In genomic region chr18:76980663-76981387, GRCh38 we compare ENCODE assay signal across 8 cellular contexts.
DNase-seq lines count a peak whose midpoint lies in the region; ATAC-seq, FAIRE-seq and TF ChIP-seq lines count a peak whose summit lies in the region.

No MANE protein-coding gene starts in this region.

- POLR2A ChIA-PET in GM12878 (lab: Charles Lee), result interaction anchor here (1.5 kb wide), 1 partner anchor 16 kb away, joined by 3 read pairs; no protein-coding TSS in a partner anchor

- peak; percentile 26 for ATAC-seq in GM21360 (IDR thresholded peaks at IDR 0.05; ENCODE audit: unreplicated experiment)
- ATAC-seq in HG03095 (IDR thresholded peaks at IDR 0.05; ENCODE audit: unreplicated experiment), result peak; percentile 30
- ATAC-seq in GM12878, result peak; percentile 59

- TF ChIP-seq RAD21 in GM12878 (IDR thresholded peaks at IDR 0.05; ENCODE audit: insufficient read depth, low read depth, low read length), result no peak

- intact Hi-C loops in GM12878 (cut with micrococcal nuclease; ENCODE audit: unreplicated experiment), result loop anchor here (2.0 kb wide), 1 partner anchor 16 kb away; no protein-coding TSS in a partner anchor
- intact Hi-C loops in stomach (cut with DNase I; ENCODE audit: low total_unique reads), result loop anchor here (10.0 kb wide), 2 partner anchors 56 to 186 kb away; no protein-coding TSS in a partner anchor

- DNase-seq in D721Med (ENCODE audit: insufficient read length, low spot score) (no peak), GM12878 (ENCODE audit: low read depth, low spot score) (peak; percentile 38), inferior parietal cortex (ENCODE audit: extremely low spot score) (no peak), hippocampal formation (lab: John Stamatoyannopoulos, UW) (no peak), stomach (no peak), dermis blood vessel endothelial cell (no peak)

- no peak for TF ChIP-seq POLR2A in GM12878 (IDR thresholded peaks at IDR 0.05; ENCODE audit: low read depth, low read length)
- TF ChIP-seq POLR2A in stomach (IDR thresholded peaks at IDR 0.05), result no peak

- RAD21 ChIA-PET in GM12878 (lab: Charles Lee; ENCODE audit: unreplicated experiment), result interaction anchor here (0.6 to 5.5 kb wide), 14 partner anchors 14 to 231 kb away, joined by 3 to 70 read pairs (median 4); no protein-coding TSS in a partner anchor

- TF ChIP-seq EP300 in GM12878 (IDR thresholded peaks at IDR 0.05; ENCODE audit: borderline replicate concordance in 1 of 2, control insufficient read depth in 1 of 2, low read depth in 2 of 2, low read length in 2 of 2) (no peak), stomach (IDR thresholded peaks at IDR 0.05) (no peak)

- FAIRE-seq in D721Med (lab: Jason Lieb, UNC) (peak; percentile 6), GM12878 (lab: Jason Lieb, UNC) (peak; percentile 65)

- H3K9ac ChIP-seq in GM12878 (ENCODE audit: control insufficient read depth, insufficient read depth, low read length), result peak overlapping the region; percentile 17; the same call in 1 of the 2 replicates

- no peaks in the 10 kb centered on the region for H4K20me1 ChIP-seq in GM12878 (ENCODE audit: control insufficient read depth, insufficient read depth)

- in situ Hi-C loops in GM12878 (cut with MboI), result loop anchor here (5.0 to 10.0 kb wide), 2 partner anchors 59 to 176 kb away; no protein-coding TSS in a partner anchor

- H3K36me3 ChIP-seq in GM12878 (ENCODE audit: control insufficient read depth in 2 of 2, insufficient read depth in 2 of 2, low read length in 1 of 2), result no peaks in the 10 kb centered on the region
- H3K36me3 ChIP-seq in stomach, result peaks cover 0 to 15% (median 2%) of the 10 kb centered on the region in 4 donors

- CTCF ChIA-PET in GM12878 (lab: Yijun Ruan, JAX), result interaction anchor here (1.2 to 12.7 kb wide), 15 partner anchors 15 to 231 kb away, joined by 3 to 236 read pairs (median 10); no protein-coding TSS in a partner anchor

- H3K4me1 ChIP-seq in GM12878 (ENCODE audit: control insufficient read depth, insufficient read depth, low read length) (peaks cover 21% of the 10 kb centered on the region), stomach (peaks cover 12 to 52% (median 43%) of the 10 kb centered on the region in 4 donors)

- no peaks in the 10 kb centered on the region for H3K27me3 ChIP-seq in GM12878 (replicated peaks in 1 of 2; ENCODE audit: control insufficient read depth in 2 of 2, insufficient read depth in 2 of 2, low read length in 1 of 2)
- H3K27me3 ChIP-seq in stomach, result no peaks in the 10 kb centered on the region

- peak overlapping the region; percentile 48 for H3K4me2 ChIP-seq in GM12878 (ENCODE audit: control insufficient read depth, insufficient read depth)

- peak overlapping the region; percentile 69 for H3K27ac ChIP-seq in GM12878 (ENCODE audit: control insufficient read depth, insufficient read depth)
- peak overlapping the region in 2 of 5 donors; percentile 45 to 65 for H3K27ac ChIP-seq in stomach

- no peaks in the 10 kb centered on the region for H3K9me3 ChIP-seq in GM12878 (replicated peaks; ENCODE audit: control insufficient read depth, insufficient read depth, low read length)
- no peaks in the 10 kb centered on the region for H3K9me3 ChIP-seq in stomach

- H3K4me3 ChIP-seq in GM12878 (peak overlapping the region; percentile 16; the same call in 1 of the 2 replicates), stomach (no peak overlapping the region)

- peak overlapping the region; percentile 66 for H2AFZ ChIP-seq in GM12878 (ENCODE audit: control insufficient read depth, low read depth, low read length)

- TF ChIP-seq CTCF in D721Med (IDR thresholded peaks at IDR 0.05; ENCODE audit: insufficient read depth, missing control alignments) (no peak), GM12878 (IDR thresholded peaks at IDR 0.05 in 2 of 3, conservative IDR thresholded peaks at IDR 0.05 in 1 of 3; ENCODE audit: control insufficient read depth in 2 of 3, extremely low read depth in 1 of 3, insufficient read depth in 1 of 3, low read depth in 3 of 3, low read length in 3 of 3) (no peak), stomach (IDR thresholded peaks at IDR 0.05) (no peak)

- BruUV-seq in GM12878 (replicated peaks; lab: Mats Ljungman, UMichigan), result TSS peak; percentile 91

- no peaks in the 10 kb centered on the region for H3K79me2 ChIP-seq in GM12878 (ENCODE audit: control insufficient read depth, insufficient read depth, low read length)

- SMC1A ChIA-PET in GM12878 (lab: Charles Lee; ENCODE audit: uncharacterized antibody, unreplicated experiment), result interaction anchor here (0.6 to 7.6 kb wide), 15 partner anchors 11 to 179 kb away, joined by 3 to 140 read pairs (median 3); no protein-coding TSS in a partner anchor

- WGBS in GM12878 (ENCODE audit: insufficient coverage, insufficient replicate concordance, low lambda C conversion rate, missing lambda C conversion rate), result under 1% methylated on average over 23 of the region's 23 CpGs
- 49 to 74% (median 72%) methylated on average over 23 of the region's 23 CpGs for WGBS in stomach, 5 donors

TF ChIP-seq in GM12878, 131 proteins besides CTCF, POLR2A, EP300 and RAD21:
- TF ChIP-seq TCF12 (IDR thresholded peaks at IDR 0.05; ENCODE audit: low read depth, low read length) (0 out of 2 replicates have a peak, but pooled peaks have one; percentile 36), PAX5 (IDR thresholded peaks at IDR 0.05; ENCODE audit: borderline replicate concordance, low read depth, low read length) (peak; percentile 95), CBX5 (IDR thresholded peaks at IDR 0.05; ENCODE audit: low read depth) (no peak)
